Comparison of ENCODE assay signal across 17 cellular contexts in genomic region chr2:118986733-118987132, GRCh38. TPM values are rescaled to one million over a fixed set of nuclear protein-coding genes. Genes with fewer than 3 reads are reported as not detected.
DNase-seq lines count a peak whose midpoint lies in the region; ATAC-seq and TF ChIP-seq lines count a peak whose summit lies in the region.
"Had no signal": no experiment of that assay in that cellular context is flagged by ENCODE, and none has a peak within 500 bp of the region (broad histone marks: within the 10 kb centered on the region; RNA-seq: fewer than 3 reads in every experiment).

No MANE protein-coding gene starts in this region.

- no peaks in the 10 kb centered on the region for H3K79me2 ChIP-seq in GM23248 (ENCODE audit: insufficient read depth)

- no peaks in the 10 kb centered on the region for H3K9me3 ChIP-seq in endodermal cell (ENCODE audit: control insufficient read depth, low read length)
- no peaks in the 10 kb centered on the region for H3K9me3 ChIP-seq in GM23248 (ENCODE audit: low read depth)
- H3K9me3 ChIP-seq in A673 (ENCODE audit: low read depth, low read length, poor library complexity, severe bottlenecking), result no peaks in the 10 kb centered on the region
- H3K9me3 ChIP-seq: Peyer's patch had no signal

- 29 to 67% methylated on average over 1 to 2 of the region's 2 CpGs for WGBS in endodermal cell (ENCODE audit: insufficient coverage in 1 of 2, insufficient read length in 1 of 2), 2 experiments
- 6 to 25% methylated on average over 2 of the region's 2 CpGs for WGBS in GM23248 (ENCODE audit: low coverage in 1 of 2, low lambda C conversion rate in 2 of 2, missing lambda C conversion rate in 2 of 2), 2 experiments

- no peaks in the 10 kb centered on the region for H3K9me2 ChIP-seq in GM23248 (ENCODE audit: insufficient read depth)

- H3K4me2 ChIP-seq in GM23248 (ENCODE audit: unreplicated experiment), result no peak overlapping the region

- intact Hi-C loops in A673 (cut with micrococcal nuclease; ENCODE audit: unreplicated experiment), result no loop called here

- no peak overlapping the region for H3K27ac Mint-ChIP-seq in endodermal cell
- H3K27ac Mint-ChIP-seq in activated T-cell treated with anti-CD3 and anti-CD28 coated beads, Interleukin-2, amount 50 U/mL, for 72 hours, result no peak overlapping the region
- H3K27ac Mint-ChIP-seq: CD4-positive, alpha-beta T cell; mesothelial cell of epicardium had no signal

- no peaks in the 10 kb centered on the region for H3K36me3 ChIP-seq in endodermal cell (ENCODE audit: control insufficient read depth, insufficient read depth, low read length)
- H3K36me3 ChIP-seq in GM23248 (ENCODE audit: low read depth), result no peaks in the 10 kb centered on the region
- no peaks in the 10 kb centered on the region for H3K36me3 ChIP-seq in A673 (ENCODE audit: insufficient read depth, low read length, poor library complexity, severe bottlenecking)
- H3K36me3 ChIP-seq: Peyer's patch had no signal

- H2AFZ ChIP-seq in GM23248, result no peak overlapping the region

- in situ Hi-C loops in GM23248 (cut with MboI), result no loop called here

- H3K36me3 Mint-ChIP-seq in endodermal cell (ENCODE audit: low read depth), result no peaks in the 10 kb centered on the region
- no peaks in the 10 kb centered on the region for H3K36me3 Mint-ChIP-seq in activated T-cell treated with anti-CD3 and anti-CD28 coated beads, Interleukin-2, amount 50 U/mL, for 72 hours (ENCODE audit: insufficient read depth in 2 of 2)
- H3K36me3 Mint-ChIP-seq: mesothelial cell of epicardium had no signal

- no peaks in the 10 kb centered on the region for H3K4me1 ChIP-seq in endodermal cell (ENCODE audit: control insufficient read depth, insufficient read depth, low read length)
- H3K4me1 ChIP-seq in GM23248 (ENCODE audit: insufficient read depth), result no peaks in the 10 kb centered on the region
- no peaks in the 10 kb centered on the region for H3K4me1 ChIP-seq in A673 (ENCODE audit: insufficient read depth, low read length, poor library complexity, severe bottlenecking)
- H3K4me1 ChIP-seq: Peyer's patch had no signal

- peaks cover 50% of the 10 kb centered on the region for H3K27me3 Mint-ChIP-seq in endodermal cell (ENCODE audit: insufficient read depth)
- H3K27me3 Mint-ChIP-seq in activated T-cell treated with anti-CD3 and anti-CD28 coated beads, Interleukin-2, amount 50 U/mL, for 72 hours (ENCODE audit: low read depth), result no peaks in the 10 kb centered on the region

- no peaks in the 10 kb centered on the region for H4K20me1 ChIP-seq in GM23248 (ENCODE audit: insufficient read depth)

- POLR2A ChIA-PET in A673 (lab: Charles Lee; ENCODE audit: low non-redundant PET), result no interaction called here

- H3K27me3 ChIP-seq in endodermal cell (ENCODE audit: control insufficient read depth, insufficient read depth, low read length, poor library complexity, severe bottlenecking) (peaks cover 21% of the 10 kb centered on the region), GM23248 (replicated peaks; ENCODE audit: insufficient read depth) (peaks cover 41% of the 10 kb centered on the region), A673 (replicated peaks; ENCODE audit: insufficient read depth, low read depth, low read length, poor library complexity) (peaks cover 22% of the 10 kb centered on the region)
- H3K27me3 ChIP-seq: Peyer's patch had no signal

- ATAC-seq in GM18907 (IDR thresholded peaks at IDR 0.05; ENCODE audit: unreplicated experiment), result peak; percentile 49
- ATAC-seq in HG02588 (IDR thresholded peaks at IDR 0.05; ENCODE audit: unreplicated experiment), result peak; percentile 52
- ATAC-seq in HG03469 (IDR thresholded peaks at IDR 0.05; ENCODE audit: unreplicated experiment), result peak; percentile 61
- ATAC-seq in SK-N-SH treated with all-trans-retinoic acid at 6 μM for 48 hours, result no peak
- ATAC-seq in activated T-cell treated with anti-CD3 and anti-CD28 coated beads, Interleukin-2, amount 50 U/mL, for 72 hours (replicated peaks in 1 of 2), result no peak

- TF ChIP-seq CTCF in endodermal cell (conservative IDR thresholded peaks at IDR 0.05) (no peak), A673 (conservative IDR thresholded peaks at IDR 0.05; ENCODE audit: low read depth, low read length) (no peak)

- no TSS peak for BruUV-seq in A673 (replicated peaks; lab: Mats Ljungman, UMichigan)

- no peaks in the 10 kb centered on the region for H3K4me1 Mint-ChIP-seq in endodermal cell
- no peaks in the 10 kb centered on the region for H3K4me1 Mint-ChIP-seq in activated T-cell treated with anti-CD3 and anti-CD28 coated beads, Interleukin-2, amount 50 U/mL, for 72 hours (ENCODE audit: low read depth)
- H3K4me1 Mint-ChIP-seq: mesothelial cell of epicardium had no signal

- no peak overlapping the region for H3K4me3 Mint-ChIP-seq in endodermal cell
- no peak overlapping the region for H3K4me3 Mint-ChIP-seq in activated T-cell treated with anti-CD3 and anti-CD28 coated beads, Interleukin-2, amount 50 U/mL, for 72 hours
- H3K4me3 Mint-ChIP-seq: CD4-positive, alpha-beta T cell; mesothelial cell of epicardium had no signal

- no peaks in the 10 kb centered on the region for H3K9me3 Mint-ChIP-seq in endodermal cell
- H3K9me3 Mint-ChIP-seq in activated T-cell treated with anti-CD3 and anti-CD28 coated beads, Interleukin-2, amount 50 U/mL, for 72 hours, result no peaks in the 10 kb centered on the region
- H3K9me3 Mint-ChIP-seq: CD4-positive, alpha-beta T cell had no signal

- no peak overlapping the region for H3K9ac ChIP-seq in endodermal cell (ENCODE audit: extremely low read depth, low read length, poor library complexity, severe bottlenecking)
- no peak overlapping the region for H3K9ac ChIP-seq in GM23248

- DNase-seq in endodermal cell (peak; percentile 24), GM23248 (no peak), A673 (ENCODE audit: low spot score) (no peak)
- DNase-seq in activated T-cell treated with anti-CD3 and anti-CD28 coated beads, Interleukin-2, amount 50 U/mL, for 72 hours, result no peak
- DNase-seq: activated gamma-delta T cell; CD4-positive, alpha-beta T cell; EL; occipital lobe; Peyer's patch had no signal

- no peaks in the 10 kb centered on the region for H3F3A ChIP-seq in GM23248 (ENCODE audit: insufficient read depth)

- H3K27ac ChIP-seq in endodermal cell (ENCODE audit: low read depth, low read length) (no peak overlapping the region), GM23248 (no peak overlapping the region), A673 (ENCODE audit: low read depth, low read length, poor library complexity, severe bottlenecking) (no peak overlapping the region)
- H3K27ac ChIP-seq: Peyer's patch, skin epidermis had no signal

- CTCF ChIA-PET in A673 (lab: Charles Lee), result no interaction called here

- H3K4me3 ChIP-seq in endodermal cell (ENCODE audit: low read length) (no peak overlapping the region), GM23248 (no peak overlapping the region), A673 (ENCODE audit: low read depth, low read length, poor library complexity, severe bottlenecking) (no peak overlapping the region)
- H3K4me3 ChIP-seq: Peyer's patch, skin epidermis had no signal

TF ChIP-seq in SK-N-SH treated with all-trans-retinoic acid at 6 μM for 48 hours, 23 proteins besides CTCF, POLR2A, EP300 and RAD21:
- no peak for TF ChIP-seq CSRNP3 (CRISPR knock-in tag; IDR thresholded peaks at IDR 0.05)
- TF ChIP-seq POU6F1 (CRISPR knock-in tag; IDR thresholded peaks at IDR 0.05; ENCODE audit: borderline replicate concordance, low read depth), result no peak
- no peak for TF ChIP-seq ZNF70 (CRISPR knock-in tag; IDR thresholded peaks at IDR 0.05)
- TF ChIP-seq CREB5 (CRISPR knock-in tag; IDR thresholded peaks at IDR 0.05; ENCODE audit: low read depth), result no peak
- TF ChIP-seq ISL1 (CRISPR knock-in tag; IDR thresholded peaks at IDR 0.05), result no peak
- TF ChIP-seq ZFP30 (CRISPR knock-in tag; IDR thresholded peaks at IDR 0.05), result no peak

RNA-seq across cellular contexts. Expression of gene MARCO, which starts 44.7 kb away (rescaled TPM):
- total RNA-seq in endodermal cell, result not detected
- polyA plus RNA-seq in endodermal cell (2013, experiment 1 of 2), result not detected
- polyA plus RNA-seq in endodermal cell (2013, experiment 2 of 2), result not detected
- total RNA-seq in GM23248 (2014; rRNA removed; shearing (Covaris generic)), result not detected in 2 replicates
- polyA plus RNA-seq in GM23248 (2016; fragmentation: Nextera tagmentation; extraction: Ambion mirVana), result not detected in 2 replicates
- total RNA-seq in A673 (2021), result not detected in 2 replicates
- total RNA-seq in activated T-cell treated with anti-CD3 and anti-CD28 coated beads, Interleukin-2, amount 50 U/mL, for 72 hours, result not detected
- total RNA-seq: NCI-H460; T-helper 2 cell treated with Interferon-gamma antibody and Interleukin-4, amounts not matched to agents 100 ng/mL and 5 ng/mL, for 36 hours had no signal

Comparison
In these comparisons a context has a peak if more than half of its experiments do, and no peak if none do; other contexts are left out.
1. ATAC-seq: peak in GM18907 (single experiment), HG02588 (single experiment) and HG03469 (single experiment); none in SK-N-SH treated with all-trans-retinoic acid at 6 μM for 48 hours (single experiment) and activated T-cell treated with anti-CD3 and anti-CD28 coated beads, Interleukin-2, amount 50 U/mL, for 72 hours (0 of 2).